13 cellular contexts compared by ENCODE assay signal in genomic region chr17:968812-969766, GRCh38. TPM values are rescaled to one million over a fixed set of nuclear protein-coding genes. Genes with fewer than 3 reads are reported as not detected.
A peak's percentile ranks its signal among the peaks of the same experiment; 100 is the strongest.
DNase-seq lines count a peak whose midpoint lies in the region; ATAC-seq, FAIRE-seq and TF ChIP-seq lines count a peak whose summit lies in the region.
"Had no signal": no experiment of that assay in that cellular context is flagged by ENCODE, and none has a peak within 500 bp of the region (broad histone marks: within the 10 kb centered on the region; RNA-seq: fewer than 3 reads in every experiment).

No MANE protein-coding gene starts in this region.

- no peak overlapping the region for H4K5ac ChIP-seq in H1 (ENCODE audit: insufficient read length, low read depth, low read length)

- peak; percentile 57 for DNase-seq in AG08395 (ENCODE audit: low spot score)
- DNase-seq in H1 (ENCODE audit: low read depth in 1 of 2, low spot score in 2 of 2), result no peak
- no peak for DNase-seq in nephron progenitor cell
- no peak for DNase-seq in NCI-H524 treated with DMSO at 0.1 percent for 48 hours (lab: John Stamatoyannopoulos, UW)
- no peak for DNase-seq in DMS 273 treated with DMSO at 0.1 percent for 48 hours (lab: John Stamatoyannopoulos, UW)
- no peak for DNase-seq in NCI-H2081 treated with DMSO at 0.1 percent for 48 hours (lab: John Stamatoyannopoulos, UW)

- H3K79me2 ChIP-seq in H1 (ENCODE audit: control insufficient read depth in 1 of 2, insufficient read depth in 2 of 2, low read length in 2 of 2), result peaks cover 15 to 93% of the 10 kb centered on the region in 2 experiments

- H2BK15ac ChIP-seq in H1 (ENCODE audit: low read length), result peak overlapping the region; percentile 47; the same call in 1 of the 2 replicates

- H3K4me2 ChIP-seq in H1 (ENCODE audit: insufficient read depth in 1 of 2, low read depth in 2 of 2, low read length in 2 of 2), result peak overlapping the region in 1 of 2 experiments; percentile 62; a peak in 2 of 4 replicates
- H3K4me2 ChIP-seq: KMS-11 had no signal

- H4K8ac ChIP-seq in H1 (ENCODE audit: extremely low read depth, insufficient read depth, low read length), result no peak overlapping the region

- no peak overlapping the region for H3K14ac ChIP-seq in H1 (ENCODE audit: insufficient read length)

- peak overlapping the region; percentile 92 for H3K27ac Mint-ChIP-seq in nephron progenitor cell
- H3K27ac Mint-ChIP-seq: activated T-helper 2 cell treated with anti-CD3 and anti-CD28 coated beads, Interferon-gamma antibody, Interleukin-2, Interleukin-4, amounts not matched to agents 10 μg/mL and 5 μg/mL and 100 μg/mL, durations not matched to agents 14 hours and 24 hours and 36 hours; CD14-positive monocyte had no signal

- H3K9me3 ChIP-seq in HUES64 (ENCODE audit: insufficient read depth, low read depth, low read length) (no peaks in the 10 kb centered on the region), H1 (ENCODE audit: insufficient read depth in 2 of 2, low read depth in 1 of 2, low read length in 1 of 2) (no peaks in the 10 kb centered on the region)
- H3K9me3 ChIP-seq: pancreas had no signal

- H4K20me1 ChIP-seq in H1 (replicated peaks in 1 of 2; ENCODE audit: control insufficient read depth in 1 of 2, insufficient read depth in 2 of 2, low read length in 2 of 2), result peaks cover 7 to 14% of the 10 kb centered on the region in 2 experiments

- no peaks in the 10 kb centered on the region for H3K27me3 Mint-ChIP-seq in nephron progenitor cell (ENCODE audit: low read depth, poor library complexity)

- H3K4me3 ChIP-seq in HUES64 (ENCODE audit: low read length) (no peak overlapping the region), H1 (ENCODE audit: extremely low read depth in 1 of 4, insufficient read depth in 2 of 4, low read depth in 3 of 4, low read length in 4 of 4) (no peak overlapping the region)
- H3K4me3 ChIP-seq: pancreas had no signal

- peaks cover 15% of the 10 kb centered on the region for H3K9me3 Mint-ChIP-seq in nephron progenitor cell
- H3K9me3 Mint-ChIP-seq: activated T-helper 2 cell treated with anti-CD3 and anti-CD28 coated beads, Interferon-gamma antibody, Interleukin-2, Interleukin-4, amounts not matched to agents 10 μg/mL and 5 μg/mL and 100 μg/mL, durations not matched to agents 14 hours and 24 hours and 36 hours had no signal

- no peak for TF ChIP-seq EP300 in H1 (IDR thresholded peaks at IDR 0.05; ENCODE audit: borderline replicate concordance in 1 of 2, low read depth in 2 of 2, low read length in 2 of 2)

- H4K91ac ChIP-seq in H1 (replicated peaks; ENCODE audit: insufficient read length, low read length), result no peak overlapping the region

- H3K23ac ChIP-seq in H1 (ENCODE audit: insufficient read length), result no peak overlapping the region

- POLR2A ChIA-PET in H1 (lab: Charles Lee; ENCODE audit: partially characterized antibody), result interaction anchor here (0.6 kb wide), 1 partner anchor 129 kb away, joined by 3 read pairs; no protein-coding TSS in a partner anchor

- peaks cover 61% of the 10 kb centered on the region for H3K36me3 Mint-ChIP-seq in nephron progenitor cell (ENCODE audit: low read depth)
- H3K36me3 Mint-ChIP-seq: CD14-positive monocyte had no signal

- TF ChIP-seq RAD21 in H1 (IDR thresholded peaks at IDR 0.05 in 1 of 2, conservative IDR thresholded peaks at IDR 0.05 in 1 of 2; ENCODE audit: low read depth in 2 of 2, low read length in 2 of 2), result no peak

- no peak overlapping the region for H2BK12ac ChIP-seq in H1 (ENCODE audit: low read depth, low read length)

- H3K23me2 ChIP-seq in H1 (ENCODE audit: low read depth, low read length), result no peaks in the 10 kb centered on the region

- H3K36me3 ChIP-seq in HUES64 (ENCODE audit: insufficient read depth, low read length) (no peaks in the 10 kb centered on the region), H1 (ENCODE audit: control insufficient read depth in 2 of 4, insufficient read depth in 4 of 4, low read length in 3 of 4) (no peaks in the 10 kb centered on the region; a peak in 2 of 8 replicates)
- H3K36me3 ChIP-seq: pancreas had no signal

- no peak for FAIRE-seq in H1 (lab: Jason Lieb, UNC)
- FAIRE-seq: pancreas, TTC549 had no signal

- TF ChIP-seq CTCF in H1 (IDR thresholded peaks at IDR 0.05; ENCODE audit: control extremely low read depth in 1 of 3, insufficient read depth in 1 of 3, low read depth in 1 of 3, low read length in 3 of 3), result no peak
- TF ChIP-seq CTCF in nephron progenitor cell (IDR thresholded peaks at IDR 0.05), result no peak

- no peak for TF ChIP-seq POLR2A in H1 (IDR thresholded peaks at IDR 0.05; ENCODE audit: control extremely low read depth in 1 of 2, low read depth in 2 of 2, low read length in 2 of 2)

- no peak overlapping the region for H3K18ac ChIP-seq in H1 (ENCODE audit: extremely low read depth, low read length)

- H3K9ac ChIP-seq in HUES64 (ENCODE audit: low read depth, low read length) (peak overlapping the region; percentile 27; the same call in 1 of the 2 replicates), H1 (replicated peaks in 1 of 4; ENCODE audit: extremely low read depth in 1 of 4, low read depth in 3 of 4, low read length in 3 of 4) (no peak overlapping the region)
- H3K9ac ChIP-seq: KMS-11 had no signal

- H2BK120ac ChIP-seq in H1 (replicated peaks; ENCODE audit: low read depth, low read length), result no peak overlapping the region

- H3K56ac ChIP-seq in H1 (replicated peaks; ENCODE audit: insufficient read length, low read depth, low read length), result no peak overlapping the region

- no peak overlapping the region; the same call in 1 of the 2 replicates for H2AK5ac ChIP-seq in H1 (ENCODE audit: low read depth, low read length)

- 92% methylated on average over 24 of the region's 24 CpGs for WGBS in HUES64
- WGBS in H1 (ENCODE audit: extremely low coverage in 1 of 2, insufficient coverage in 1 of 2, insufficient read length in 1 of 2, insufficient replicate concordance in 2 of 2, low coverage in 1 of 2, low lambda C conversion rate in 2 of 2, missing lambda C conversion rate in 1 of 2), 2 experiments, result 91% methylated on average over 24 of the region's 24 CpGs; no CpG with 5 or more reads in 1 of the 2 experiments

- ATAC-seq in GM18868 (IDR thresholded peaks at IDR 0.05; ENCODE audit: unreplicated experiment), result no peak

- peak overlapping the region; percentile 57 for H3K4me3 Mint-ChIP-seq in nephron progenitor cell

- H2AFZ ChIP-seq in H1 (ENCODE audit: low read length), result no peak overlapping the region

- H3K4me1 ChIP-seq in HUES64 (ENCODE audit: insufficient read depth, low read length) (peaks cover 43% of the 10 kb centered on the region), H1 (replicated peaks in 1 of 4; ENCODE audit: control insufficient read depth in 3 of 4, insufficient read depth in 4 of 4, low read length in 3 of 4) (peaks cover 8 to 34% (median 26%) of the 10 kb centered on the region in 4 experiments)

- H3K4ac ChIP-seq in H1 (replicated peaks; ENCODE audit: insufficient read length, low read depth, low read length), result no peak overlapping the region

- CTCF ChIA-PET in H1 (lab: Charles Lee; ENCODE audit: partially characterized antibody), result interaction anchor here (0.7 to 1.0 kb wide), 2 partner anchors 8 to 145 kb away, joined by 3 to 4 read pairs; no protein-coding TSS in a partner anchor

- no peak overlapping the region for H2BK5ac ChIP-seq in H1 (ENCODE audit: low read depth, low read length)

- peaks cover 72% of the 10 kb centered on the region for H3K4me1 Mint-ChIP-seq in nephron progenitor cell

- peaks cover 24% of the 10 kb centered on the region for H3K79me1 ChIP-seq in H1 (ENCODE audit: low read depth, low read length)

- H3K27ac ChIP-seq in HUES64 (ENCODE audit: low read depth, low read length) (no peak overlapping the region), H1 (ENCODE audit: low read depth, low read length) (no peak overlapping the region)
- H3K27ac ChIP-seq: KMS-11, pancreas had no signal

- H2BK20ac ChIP-seq in H1 (ENCODE audit: low read length), result no peak overlapping the region

- H3K27me3 ChIP-seq in HUES64 (ENCODE audit: insufficient read depth, low read length) (no peaks in the 10 kb centered on the region), H1 (replicated peaks in 1 of 4; ENCODE audit: control insufficient read depth in 3 of 4, extremely low read depth in 1 of 4, insufficient read depth in 3 of 4, low read length in 3 of 4) (no peaks in the 10 kb centered on the region)
- H3K27me3 ChIP-seq: pancreas had no signal

TF ChIP-seq in H1, 55 proteins besides CTCF, POLR2A, EP300 and RAD21:
- TF ChIP-seq CREB1 (IDR thresholded peaks at IDR 0.05), result no peak
- TF ChIP-seq GABPA (IDR thresholded peaks at IDR 0.05; ENCODE audit: borderline replicate concordance, insufficient read depth, low read length), result no peak
- no peak for TF ChIP-seq HDAC2 (IDR thresholded peaks at IDR 0.05; ENCODE audit: borderline replicate concordance in 1 of 2, low read depth in 2 of 2, low read length in 2 of 2)

RNA-seq across cellular contexts. Expression of gene NXN, which starts 10.5 kb away (rescaled TPM):
- polyA plus RNA-seq in HUES64 (2013, experiment 1 of 2), result 65.1 TPM
- polyA plus RNA-seq in HUES64 (2013, experiment 2 of 2), result 72.9 TPM
- total RNA-seq in H1 (2021; fragmentation: NEBNext Ultra II Directional; extraction: Animal tissue kit (Norgen Biotek cat#: 25700)), result 88.4 and 94.1 TPM in 2 replicates
- polyA plus RNA-seq in H1 (2011; rRNA removed), result 107 and 205 TPM in 2 replicates
- polyA plus RNA-seq in H1 (2011; cell fraction: cytosol; rRNA removed), result 64.0 TPM
- 91.0 TPM for polyA plus RNA-seq in H1 (2011; cell fraction: nucleus; rRNA removed)
- polyA plus RNA-seq in H1 (2012, experiment 1 of 2), result 66.9 to 74.9 TPM (median 72.0 TPM) in 4 replicates
- 66.3 TPM for polyA plus RNA-seq in H1 (2012, experiment 2 of 2)
- 53.1 TPM for polyA plus RNA-seq in H1 (2013, experiment 1 of 2)
- 63.6 TPM for polyA plus RNA-seq in H1 (2013, experiment 2 of 2)
- 85.6 and 114 TPM in 2 replicates for polyA minus RNA-seq in H1 (2011; rRNA and poly(A)+ RNA removed)
- polyA minus RNA-seq in H1 (2011; cell fraction: cytosol; rRNA and poly(A)+ RNA removed), result 74.2 TPM
- 46.8 TPM for polyA minus RNA-seq in H1 (2011; cell fraction: nucleus; rRNA and poly(A)+ RNA removed)
- polyA plus RNA-seq: CD14-positive monocyte had no signal

RNA-seq across cellular contexts. Expression of gene TIMM22, which starts 27.8 kb away (rescaled TPM):
- 15.2 TPM for polyA plus RNA-seq in HUES64 (2013, experiment 1 of 2)
- polyA plus RNA-seq in HUES64 (2013, experiment 2 of 2), result 15.0 TPM
- total RNA-seq in H1 (2021; fragmentation: NEBNext Ultra II Directional; extraction: Animal tissue kit (Norgen Biotek cat#: 25700)), result 17.2 and 17.4 TPM in 2 replicates
- 13.4 and 13.8 TPM in 2 replicates for polyA plus RNA-seq in H1 (2011; rRNA removed)
- 14.0 TPM for polyA plus RNA-seq in H1 (2011; cell fraction: cytosol; rRNA removed)
- 13.2 TPM for polyA plus RNA-seq in H1 (2011; cell fraction: nucleus; rRNA removed)
- 16.6 to 18.0 TPM (median 16.9 TPM) in 4 replicates for polyA plus RNA-seq in H1 (2012, experiment 1 of 2)
- 20.1 TPM for polyA plus RNA-seq in H1 (2012, experiment 2 of 2)
- 11.2 TPM for polyA plus RNA-seq in H1 (2013, experiment 1 of 2)
- polyA plus RNA-seq in H1 (2013, experiment 2 of 2), result 11.6 TPM
- 11.7 and 14.6 TPM in 2 replicates for polyA minus RNA-seq in H1 (2011; rRNA and poly(A)+ RNA removed)
- polyA minus RNA-seq in H1 (2011; cell fraction: cytosol; rRNA and poly(A)+ RNA removed), result 7.2 TPM
- polyA minus RNA-seq in H1 (2011; cell fraction: nucleus; rRNA and poly(A)+ RNA removed), result 18.9 TPM
